ENCODE assay signal across 9 cellular contexts in the genomic region with DNA sequence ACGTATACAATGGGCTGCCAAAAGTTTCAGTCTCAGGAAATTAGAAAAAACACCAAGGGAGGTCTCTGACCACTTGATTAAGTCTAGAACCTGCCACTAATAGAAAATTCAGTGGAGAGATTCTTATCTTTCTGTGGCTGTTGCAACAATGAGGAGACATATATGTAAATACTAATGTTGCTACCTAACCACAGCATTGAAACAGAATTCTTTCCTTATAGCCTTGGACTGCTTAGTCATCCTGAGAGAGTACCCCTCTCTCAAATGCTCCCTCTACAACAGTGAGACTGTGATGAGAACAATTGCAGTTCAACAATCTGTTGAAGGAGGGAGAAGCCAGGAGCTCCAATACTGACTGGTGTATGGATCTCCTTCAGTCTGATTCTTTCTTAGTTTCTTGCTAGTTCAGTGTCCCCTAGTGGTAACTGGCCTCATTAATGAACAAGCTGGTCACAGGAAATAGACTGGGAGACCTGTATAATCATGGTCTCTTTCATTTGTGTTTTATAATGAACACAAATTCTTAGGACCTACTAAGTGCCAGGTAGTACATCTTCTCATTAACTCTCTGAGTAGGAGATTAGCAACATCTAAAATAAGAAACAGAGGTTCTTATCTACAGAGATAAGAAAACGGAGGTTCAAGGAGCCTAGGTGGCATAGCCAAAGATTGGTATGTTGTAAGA.
DNase-seq lines count a peak whose midpoint lies in the region; ATAC-seq and TF ChIP-seq lines count a peak whose summit lies in the region.
"Had no signal": no experiment of that assay in that cellular context is flagged by ENCODE, and none has a peak within 500 bp of the region (broad histone marks: within the 10 kb centered on the region; RNA-seq: fewer than 3 reads in every experiment).

No MANE protein-coding gene starts in this region.

- H3K36me3 ChIP-seq in psoas muscle (ENCODE audit: insufficient read depth in 1 of 2, low read depth in 1 of 2): no peaks in the 10 kb centered on the region

- DNase-seq in DMS114 treated with DMSO at 0.1 percent for 48 hours (lab: John Stamatoyannopoulos, UW; ENCODE audit: unreplicated experiment) (peak; percentile 86), NCI-H446 (lab: John Stamatoyannopoulos, UW) (peak; percentile 1 to 33), left cardiac atrium (no peak), psoas muscle (no peak), NCI-H1694 (lab: John Stamatoyannopoulos, UW) (no peak)
- DNase-seq in activated naive CD8-positive, alpha-beta T cell treated with anti-CD3 and anti-CD28 coated beads, Interleukin-2, amount 10 ng/mL, durations not matched to agents 7 days and 5 days: no peak

- POLR2A ChIA-PET in activated naive CD8-positive, alpha-beta T cell treated with anti-CD3 and anti-CD28 coated beads, Interleukin-2, amount 10 ng/mL, durations not matched to agents 7 days and 5 days (lab: Charles Lee): interaction anchor here (0.5 to 1.4 kb wide), 5 partner anchors 138 to 305 kb away, joined by 3 to 6 read pairs (median 3); no protein-coding TSS in a partner anchor

- no peaks in the 10 kb centered on the region for H3K27me3 ChIP-seq in psoas muscle (ENCODE audit: insufficient read depth in 3 of 3, low read length in 2 of 3)

- ATAC-seq in GM19324 (IDR thresholded peaks at IDR 0.05; ENCODE audit: low FRiP score, unreplicated experiment) (peak; percentile 61), HG03280 (IDR thresholded peaks at IDR 0.05; ENCODE audit: unreplicated experiment) (peak; percentile 78), left cardiac atrium (peak; percentile 83 to 89), psoas muscle (peak; percentile 66 to 78 (median 76))
- peak; percentile 81 for ATAC-seq in activated naive CD8-positive, alpha-beta T cell treated with anti-CD3 and anti-CD28 coated beads, Interleukin-2, amount 10 ng/mL, durations not matched to agents 7 days and 5 days (ENCODE audit: low read depth)

- 49 to 67% (median 53%) methylated on average over 2 of the region's 2 CpGs for WGBS in psoas muscle, 3 donors

- peaks cover 71% of the 10 kb centered on the region for H3K4me1 ChIP-seq in psoas muscle

- H3K9me3 ChIP-seq in psoas muscle: no peaks in the 10 kb centered on the region

- TF ChIP-seq CTCF in psoas muscle (IDR thresholded peaks at IDR 0.05): peak; percentile 77

- H3K36me3 Mint-ChIP-seq in activated naive CD8-positive, alpha-beta T cell treated with anti-CD3 and anti-CD28 coated beads, Interleukin-2, amount 10 ng/mL, durations not matched to agents 7 days and 5 days: no peaks in the 10 kb centered on the region
- H3K36me3 Mint-ChIP-seq: activated naive CD8-positive, alpha-beta T cell had no signal

- peaks cover 27% of the 10 kb centered on the region for H3K4me1 Mint-ChIP-seq in activated naive CD8-positive, alpha-beta T cell treated with anti-CD3 and anti-CD28 coated beads, Interleukin-2, amount 10 ng/mL, durations not matched to agents 7 days and 5 days

- intact Hi-C loops in left cardiac atrium (cut with DNase I): loop anchor here in 1 of 2 donors (5.0 kb wide), 2 partner anchors 289 to 309 kb away; a partner anchor contains a TSS
- intact Hi-C loops in psoas muscle (cut with DNase I): loop anchor here (2.0 to 10.0 kb wide), 7 partner anchors 104 to 394 kb away; a partner anchor contains a TSS

- no peaks in the 10 kb centered on the region for H3K27me3 Mint-ChIP-seq in activated naive CD8-positive, alpha-beta T cell treated with anti-CD3 and anti-CD28 coated beads, Interleukin-2, amount 10 ng/mL, durations not matched to agents 7 days and 5 days
- H3K27me3 Mint-ChIP-seq: activated naive CD8-positive, alpha-beta T cell had no signal

- no peak overlapping the region for H3K4me3 Mint-ChIP-seq in activated naive CD8-positive, alpha-beta T cell treated with anti-CD3 and anti-CD28 coated beads, Interleukin-2, amount 10 ng/mL, durations not matched to agents 7 days and 5 days
- H3K4me3 Mint-ChIP-seq: activated naive CD8-positive, alpha-beta T cell had no signal

- H3K27ac Mint-ChIP-seq in activated naive CD8-positive, alpha-beta T cell treated with anti-CD3 and anti-CD28 coated beads, Interleukin-2, amount 10 ng/mL, durations not matched to agents 7 days and 5 days: no peak overlapping the region
- H3K27ac Mint-ChIP-seq: activated naive CD8-positive, alpha-beta T cell had no signal

- H3K4me3 ChIP-seq in psoas muscle: peak overlapping the region; percentile 9

- H3K9me3 Mint-ChIP-seq in activated naive CD8-positive, alpha-beta T cell treated with anti-CD3 and anti-CD28 coated beads, Interleukin-2, amount 10 ng/mL, durations not matched to agents 7 days and 5 days: no peaks in the 10 kb centered on the region

- H3K27ac ChIP-seq in psoas muscle: peak overlapping the region; percentile 80

Comparison
In these comparisons a context has a peak if more than half of its experiments do, and no peak if none do; other contexts are left out.
1. DNase-seq: peak in DMS114 treated with DMSO at 0.1 percent for 48 hours (single experiment) and NCI-H446 (2 of 2); none in activated naive CD8-positive, alpha-beta T cell treated with anti-CD3 and anti-CD28 coated beads, Interleukin-2, amount 10 ng/mL, durations not matched to agents 7 days and 5 days (single experiment), left cardiac atrium (single experiment), psoas muscle (0 of 2) and NCI-H1694 (single experiment).
2. Peak in every context shown above with its lines, with median percentiles within 50 percentile points of each other: ATAC-seq.